15 cellular contexts compared by ENCODE assay signal in genomic region chr6:169487579-169488205, GRCh38.
DNase-seq lines count a peak whose midpoint lies in the region; ATAC-seq, FAIRE-seq and TF ChIP-seq lines count a peak whose summit lies in the region.
"Had no signal": no experiment of that assay in that cellular context is flagged by ENCODE, and none has a peak within 500 bp of the region (broad histone marks: within the 10 kb centered on the region; RNA-seq: fewer than 3 reads in every experiment).

No MANE protein-coding gene starts in this region.

- WGBS in heart right ventricle, 2 donors: 71 to 77% methylated on average over 1 of the region's 1 CpG
- WGBS in stomach, 5 donors: 79 to 89% (median 82%) methylated on average over 1 of the region's 1 CpG

- H3K4me1 ChIP-seq in heart right ventricle (peaks cover 0 to 31% (median 17%) of the 10 kb centered on the region in 9 donors), keratinocyte (ENCODE audit: control insufficient read depth, extremely low read depth, insufficient read depth, low read length) (no peaks in the 10 kb centered on the region), stomach (peaks cover 0 to 13% (median 4%) of the 10 kb centered on the region in 4 donors)
- H3K4me1 ChIP-seq: BLaER1 treated with 17β-estradiol and CSF1 and Interleukin-3, amounts not matched to agents 10 nM and 100 nM had no signal

- peaks cover 0 to 26% (median 0%) of the 10 kb centered on the region in 11 donors for H3K9me3 ChIP-seq in heart right ventricle
- H3K9me3 ChIP-seq in keratinocyte (ENCODE audit: control insufficient read depth, low read depth, low read length): no peaks in the 10 kb centered on the region
- peaks cover 0 to 12% (median 5%) of the 10 kb centered on the region in 4 donors for H3K9me3 ChIP-seq in stomach

- no peaks in the 10 kb centered on the region for H3K36me3 ChIP-seq in heart right ventricle
- H3K36me3 ChIP-seq in keratinocyte (ENCODE audit: control insufficient read depth in 2 of 2, extremely low read depth in 1 of 2, insufficient read depth in 2 of 2, low read length in 2 of 2): no peaks in the 10 kb centered on the region
- no peaks in the 10 kb centered on the region for H3K36me3 ChIP-seq in stomach
- H3K36me3 ChIP-seq: BLaER1 treated with 17β-estradiol and CSF1 and Interleukin-3, amounts not matched to agents 10 nM and 100 nM; gastroesophageal sphincter had no signal

- peak; percentile 9 for FAIRE-seq in keratinocyte (lab: Jason Lieb, UNC)
- FAIRE-seq: bronchial epithelial cell had no signal

- in situ Hi-C loops in astrocyte of the spinal cord (cut with HindIII; ENCODE audit: low sequenced_read_pairs): no loop called here

- no peak for ATAC-seq in heart right ventricle
- no peak for ATAC-seq in Right ventricle myocardium inferior
- ATAC-seq in HG03469 (IDR thresholded peaks at IDR 0.05; ENCODE audit: unreplicated experiment): no peak
- ATAC-seq: gastroesophageal sphincter had no signal

- no peak overlapping the region for H3K4me2 ChIP-seq in keratinocyte (ENCODE audit: control insufficient read depth, extremely low read depth, insufficient read depth, low read depth, low read length)
- H3K4me2 ChIP-seq: BLaER1 treated with 17β-estradiol and CSF1 and Interleukin-3, amounts not matched to agents 10 nM and 100 nM had no signal

- H3K4me3 ChIP-seq in heart right ventricle (no peak overlapping the region), astrocyte of the spinal cord (ENCODE audit: low read depth, low read length) (no peak overlapping the region), keratinocyte (ENCODE audit: control insufficient read depth in 2 of 3, extremely low read depth in 1 of 3, insufficient read depth in 2 of 3, low read depth in 1 of 3, low read length in 3 of 3) (no peak overlapping the region), stomach (no peak overlapping the region)
- H3K4me3 ChIP-seq: BLaER1 treated with 17β-estradiol and CSF1 and Interleukin-3, amounts not matched to agents 10 nM and 100 nM; gastroesophageal sphincter had no signal

- no peak for TF ChIP-seq POLR2A in stomach (IDR thresholded peaks at IDR 0.05)

- H3K27me3 ChIP-seq in heart right ventricle (no peaks in the 10 kb centered on the region), keratinocyte (ENCODE audit: control insufficient read depth, extremely low read depth, insufficient read depth, low read length) (no peaks in the 10 kb centered on the region), stomach (no peaks in the 10 kb centered on the region)
- H3K27me3 ChIP-seq: BLaER1 treated with 17β-estradiol and CSF1 and Interleukin-3, amounts not matched to agents 10 nM and 100 nM; gastroesophageal sphincter had no signal

- H3K79me2 ChIP-seq in keratinocyte (ENCODE audit: control insufficient read depth, insufficient read depth, low read length): no peaks in the 10 kb centered on the region

- no peak overlapping the region for H3K27ac ChIP-seq in heart right ventricle
- no peak overlapping the region for H3K27ac ChIP-seq in keratinocyte (ENCODE audit: control insufficient read depth, insufficient read depth, low read length)
- H3K27ac ChIP-seq in stomach: no peak overlapping the region
- H3K27ac ChIP-seq: BLaER1 treated with 17β-estradiol and CSF1 and Interleukin-3, amounts not matched to agents 10 nM and 100 nM; gastroesophageal sphincter had no signal

- dilution Hi-C loops in keratinocyte (cut with MboI; ENCODE audit: extremely low pct_ligation_motif_present, low sequenced_read_pairs): no loop called here

- H3K9me1 ChIP-seq in keratinocyte (ENCODE audit: control insufficient read depth, extremely low read depth, insufficient read depth, low read length): no peaks in the 10 kb centered on the region

- TF ChIP-seq CTCF in heart right ventricle (IDR thresholded peaks at IDR 0.05) (peak in 6 of 9 donors; percentile 16 to 42 (median 32)), astrocyte of the spinal cord (IDR thresholded peaks at IDR 0.05; ENCODE audit: low read depth, low read length) (peak; percentile 30), keratinocyte (optimal IDR thresholded peaks at IDR 0.05 in 1 of 3, IDR thresholded peaks at IDR 0.05 in 1 of 3, conservative IDR thresholded peaks at IDR 0.05 in 1 of 3; ENCODE audit: extremely low read depth in 1 of 3, insufficient read depth in 2 of 3, low read length in 3 of 3) (no peak), stomach (IDR thresholded peaks at IDR 0.05) (no peak)

- TF ChIP-seq EP300 in stomach (IDR thresholded peaks at IDR 0.05): no peak

- intact Hi-C loops in heart right ventricle (cut with DNase I) (no loop called here), Right ventricle myocardium inferior (cut with DNase I) (no loop called here), stomach (cut with DNase I; ENCODE audit: low total_unique reads) (no loop called here)

- H3K9ac ChIP-seq in keratinocyte (ENCODE audit: control insufficient read depth, extremely low read depth, insufficient read depth, low read length): no peak overlapping the region
- H3K9ac ChIP-seq: BLaER1 treated with 17β-estradiol and CSF1 and Interleukin-3, amounts not matched to agents 10 nM and 100 nM had no signal

- no peak overlapping the region for H2AFZ ChIP-seq in keratinocyte (ENCODE audit: control insufficient read depth, low read length)

- H4K20me1 ChIP-seq in keratinocyte (ENCODE audit: control insufficient read depth, extremely low read depth, insufficient read depth, low read length): no peaks in the 10 kb centered on the region
- H4K20me1 ChIP-seq: BLaER1 treated with 17β-estradiol and CSF1 and Interleukin-3, amounts not matched to agents 10 nM and 100 nM had no signal

- no peak for DNase-seq in heart right ventricle
- no peak for DNase-seq in Right ventricle myocardium inferior (ENCODE audit: missing footprints)
- peak; percentile 24 for DNase-seq in astrocyte of the spinal cord (ENCODE audit: low read depth, low spot score)
- DNase-seq in keratinocyte (ENCODE audit: low read depth, low spot score): no peak
- no peak for DNase-seq in stomach
- DNase-seq in NCI-H2107 treated with DMSO at 0.1 percent for 48 hours (lab: John Stamatoyannopoulos, UW; ENCODE audit: unreplicated experiment): no peak
- no peak for DNase-seq in SKM-1 (lab: John Stamatoyannopoulos, UW; ENCODE audit: unreplicated experiment)
- DNase-seq: activated CD4-positive, CD25-positive, alpha-beta regulatory T cell; activated T-cell treated with anti-CD3 and anti-CD28 coated beads, Interleukin-2, amount 50 U/mL, for 48 hours; NCI-H2227 treated with DMSO at 0.1 percent for 48 hours; Right ventricle myocardium superior had no signal

Comparison
In these comparisons a context has a peak if more than half of its experiments do, and no peak if none do; other contexts are left out.
1. CTCF ChIP-seq: peak in heart right ventricle (6 of 9) and astrocyte of the spinal cord (single experiment); none in keratinocyte (0 of 3) and stomach (0 of 7).